1 cellular context compared by ENCODE assay signal in genomic region chr3:172710709-172711456, GRCh38.
TF ChIP-seq lines count a peak whose summit lies in the region.

A gene with protein sequence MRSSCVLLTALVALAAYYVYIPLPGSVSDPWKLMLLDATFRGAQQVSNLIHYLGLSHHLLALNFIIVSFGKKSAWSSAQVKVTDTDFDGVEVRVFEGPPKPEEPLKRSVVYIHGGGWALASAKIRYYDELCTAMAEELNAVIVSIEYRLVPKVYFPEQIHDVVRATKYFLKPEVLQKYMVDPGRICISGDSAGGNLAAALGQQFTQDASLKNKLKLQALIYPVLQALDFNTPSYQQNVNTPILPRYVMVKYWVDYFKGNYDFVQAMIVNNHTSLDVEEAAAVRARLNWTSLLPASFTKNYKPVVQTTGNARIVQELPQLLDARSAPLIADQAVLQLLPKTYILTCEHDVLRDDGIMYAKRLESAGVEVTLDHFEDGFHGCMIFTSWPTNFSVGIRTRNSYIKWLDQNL (minus strand): TSS chr3:172711067. CDS start chr3:172710984, 83 bp downstream.

TF ChIP-seq in H1, 55 proteins besides CTCF, POLR2A, EP300 and RAD21 (continued from another document):
- TF ChIP-seq, protein P1, sequence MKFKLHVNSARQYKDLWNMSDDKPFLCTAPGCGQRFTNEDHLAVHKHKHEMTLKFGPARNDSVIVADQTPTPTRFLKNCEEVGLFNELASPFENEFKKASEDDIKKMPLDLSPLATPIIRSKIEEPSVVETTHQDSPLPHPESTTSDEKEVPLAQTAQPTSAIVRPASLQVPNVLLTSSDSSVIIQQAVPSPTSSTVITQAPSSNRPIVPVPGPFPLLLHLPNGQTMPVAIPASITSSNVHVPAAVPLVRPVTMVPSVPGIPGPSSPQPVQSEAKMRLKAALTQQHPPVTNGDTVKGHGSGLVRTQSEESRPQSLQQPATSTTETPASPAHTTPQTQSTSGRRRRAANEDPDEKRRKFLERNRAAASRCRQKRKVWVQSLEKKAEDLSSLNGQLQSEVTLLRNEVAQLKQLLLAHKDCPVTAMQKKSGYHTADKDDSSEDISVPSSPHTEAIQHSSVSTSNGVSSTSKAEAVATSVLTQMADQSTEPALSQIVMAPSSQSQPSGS (IDR thresholded peaks at IDR 0.05; ENCODE audit: low read length) = no peak
- TF ChIP-seq ASH2L (IDR thresholded peaks at IDR 0.05; ENCODE audit: low read length) (peak; percentile 95), RXRA (IDR thresholded peaks at IDR 0.05; ENCODE audit: insufficient read depth, low read depth, low read length) (no peak), RFX5 (IDR thresholded peaks at IDR 0.05; ENCODE audit: borderline replicate concordance, low read depth, low read length) (no peak), E2F6 (IDR thresholded peaks at IDR 0.05) (0 out of 2 replicates have a peak, but pooled peaks have one; percentile 37), POLR2AphosphoS5 (IDR thresholded peaks at IDR 0.05; ENCODE audit: low read depth, low read length) (peak; percentile 67), SP1 (IDR thresholded peaks at IDR 0.05; ENCODE audit: low read depth, low read length) (no peak; the same call in 1 of the 2 replicates), RNF2 (IDR thresholded peaks at IDR 0.05; ENCODE audit: borderline replicate concordance, low read depth, low read length, missing control alignments, poor library complexity, severe bottlenecking) (no peak), NRF1 (IDR thresholded peaks at IDR 0.05; ENCODE audit: low read depth, low read length) (no peak), BACH1 (IDR thresholded peaks at IDR 0.05; ENCODE audit: low read length) (no peak), TEAD4 (IDR thresholded peaks at IDR 0.05; ENCODE audit: low read depth, low read length) (0 out of 2 replicates have a peak, but pooled peaks have one; percentile 21), BCL11A (IDR thresholded peaks at IDR 0.05; ENCODE audit: low read depth in 2 of 2, low read length in 2 of 2) (no peak), CEBPB (IDR thresholded peaks at IDR 0.05; ENCODE audit: low read depth, low read length) (peak; percentile 95), SAP30 (IDR thresholded peaks at IDR 0.05; ENCODE audit: insufficient read depth, insufficient replicate concordance, low read length) (peak; percentile 22), KDM5A (IDR thresholded peaks at IDR 0.05; ENCODE audit: low read length) (no peak), CTBP2 (IDR thresholded peaks at IDR 0.05; ENCODE audit: borderline replicate concordance, insufficient read depth, insufficient read length, low read length) (peak; percentile 56), TCF12 (IDR thresholded peaks at IDR 0.05; ENCODE audit: low read depth, low read length) (no peak), ZNF274 (IDR thresholded peaks at IDR 0.05; ENCODE audit: borderline replicate concordance, extremely low read depth, low read length) (no peak), JUND (IDR thresholded peaks at IDR 0.05; ENCODE audit: low read length) (0 out of 2 replicates have a peak, but pooled peaks have one; percentile 10), SP2 (IDR thresholded peaks at IDR 0.05; ENCODE audit: low read length) (no peak), KDM1A (IDR thresholded peaks at IDR 0.05; ENCODE audit: borderline replicate concordance, low read length) (no peak), BRCA1 (IDR thresholded peaks at IDR 0.05; ENCODE audit: low read depth, low read length) (no peak), RBBP5 (IDR thresholded peaks at IDR 0.05; ENCODE audit: borderline replicate concordance, low read depth, low read length) (peak; percentile 78), CHD1 (IDR thresholded peaks at IDR 0.05; ENCODE audit: low read depth, low read length) (no peak), CBX5 (IDR thresholded peaks at IDR 0.05; ENCODE audit: low read depth, low read length) (no peak), GTF2F1 (IDR thresholded peaks at IDR 0.05; ENCODE audit: borderline replicate concordance, low read depth, low read length) (no peak), PHF8 (conservative IDR thresholded peaks at IDR 0.05; ENCODE audit: low read depth, low read length) (peak; percentile 63; the same call in 1 of the 2 replicates), MAX (IDR thresholded peaks at IDR 0.05) (peak; percentile 56), EGR1 (IDR thresholded peaks at IDR 0.05; ENCODE audit: borderline replicate concordance, low read depth, low read length) (peak; percentile 12; the same call in 1 of the 2 replicates), SIRT6 (IDR thresholded peaks at IDR 0.05; ENCODE audit: low read length) (no peak), FOSL1 (IDR thresholded peaks at IDR 0.05; ENCODE audit: insufficient read depth, low read depth, low read length) (no peak), SIN3A (conservative IDR thresholded peaks at IDR 0.05 in 1 of 2, IDR thresholded peaks at IDR 0.05 in 1 of 2; ENCODE audit: low read depth in 1 of 2, low read length in 2 of 2) (peak; percentile 54 to 75; a peak in 1 of 4 replicates), EZH2 (IDR thresholded peaks at IDR 0.05; ENCODE audit: low read depth, low read length, severe bottlenecking) (no peak), TAF1 (IDR thresholded peaks at IDR 0.05; ENCODE audit: low read depth, low read length) (peak; percentile 79), POU5F1 (IDR thresholded peaks at IDR 0.05; ENCODE audit: low read depth, low read length) (no peak), SRF (IDR thresholded peaks at IDR 0.05; ENCODE audit: low read depth, low read length) (no peak), SUZ12 (IDR thresholded peaks at IDR 0.05; ENCODE audit: low read length) (no peak), MAFK (IDR thresholded peaks at IDR 0.05; ENCODE audit: low read depth, low read length) (no peak)
- TF ChIP-seq, protein P2, sequence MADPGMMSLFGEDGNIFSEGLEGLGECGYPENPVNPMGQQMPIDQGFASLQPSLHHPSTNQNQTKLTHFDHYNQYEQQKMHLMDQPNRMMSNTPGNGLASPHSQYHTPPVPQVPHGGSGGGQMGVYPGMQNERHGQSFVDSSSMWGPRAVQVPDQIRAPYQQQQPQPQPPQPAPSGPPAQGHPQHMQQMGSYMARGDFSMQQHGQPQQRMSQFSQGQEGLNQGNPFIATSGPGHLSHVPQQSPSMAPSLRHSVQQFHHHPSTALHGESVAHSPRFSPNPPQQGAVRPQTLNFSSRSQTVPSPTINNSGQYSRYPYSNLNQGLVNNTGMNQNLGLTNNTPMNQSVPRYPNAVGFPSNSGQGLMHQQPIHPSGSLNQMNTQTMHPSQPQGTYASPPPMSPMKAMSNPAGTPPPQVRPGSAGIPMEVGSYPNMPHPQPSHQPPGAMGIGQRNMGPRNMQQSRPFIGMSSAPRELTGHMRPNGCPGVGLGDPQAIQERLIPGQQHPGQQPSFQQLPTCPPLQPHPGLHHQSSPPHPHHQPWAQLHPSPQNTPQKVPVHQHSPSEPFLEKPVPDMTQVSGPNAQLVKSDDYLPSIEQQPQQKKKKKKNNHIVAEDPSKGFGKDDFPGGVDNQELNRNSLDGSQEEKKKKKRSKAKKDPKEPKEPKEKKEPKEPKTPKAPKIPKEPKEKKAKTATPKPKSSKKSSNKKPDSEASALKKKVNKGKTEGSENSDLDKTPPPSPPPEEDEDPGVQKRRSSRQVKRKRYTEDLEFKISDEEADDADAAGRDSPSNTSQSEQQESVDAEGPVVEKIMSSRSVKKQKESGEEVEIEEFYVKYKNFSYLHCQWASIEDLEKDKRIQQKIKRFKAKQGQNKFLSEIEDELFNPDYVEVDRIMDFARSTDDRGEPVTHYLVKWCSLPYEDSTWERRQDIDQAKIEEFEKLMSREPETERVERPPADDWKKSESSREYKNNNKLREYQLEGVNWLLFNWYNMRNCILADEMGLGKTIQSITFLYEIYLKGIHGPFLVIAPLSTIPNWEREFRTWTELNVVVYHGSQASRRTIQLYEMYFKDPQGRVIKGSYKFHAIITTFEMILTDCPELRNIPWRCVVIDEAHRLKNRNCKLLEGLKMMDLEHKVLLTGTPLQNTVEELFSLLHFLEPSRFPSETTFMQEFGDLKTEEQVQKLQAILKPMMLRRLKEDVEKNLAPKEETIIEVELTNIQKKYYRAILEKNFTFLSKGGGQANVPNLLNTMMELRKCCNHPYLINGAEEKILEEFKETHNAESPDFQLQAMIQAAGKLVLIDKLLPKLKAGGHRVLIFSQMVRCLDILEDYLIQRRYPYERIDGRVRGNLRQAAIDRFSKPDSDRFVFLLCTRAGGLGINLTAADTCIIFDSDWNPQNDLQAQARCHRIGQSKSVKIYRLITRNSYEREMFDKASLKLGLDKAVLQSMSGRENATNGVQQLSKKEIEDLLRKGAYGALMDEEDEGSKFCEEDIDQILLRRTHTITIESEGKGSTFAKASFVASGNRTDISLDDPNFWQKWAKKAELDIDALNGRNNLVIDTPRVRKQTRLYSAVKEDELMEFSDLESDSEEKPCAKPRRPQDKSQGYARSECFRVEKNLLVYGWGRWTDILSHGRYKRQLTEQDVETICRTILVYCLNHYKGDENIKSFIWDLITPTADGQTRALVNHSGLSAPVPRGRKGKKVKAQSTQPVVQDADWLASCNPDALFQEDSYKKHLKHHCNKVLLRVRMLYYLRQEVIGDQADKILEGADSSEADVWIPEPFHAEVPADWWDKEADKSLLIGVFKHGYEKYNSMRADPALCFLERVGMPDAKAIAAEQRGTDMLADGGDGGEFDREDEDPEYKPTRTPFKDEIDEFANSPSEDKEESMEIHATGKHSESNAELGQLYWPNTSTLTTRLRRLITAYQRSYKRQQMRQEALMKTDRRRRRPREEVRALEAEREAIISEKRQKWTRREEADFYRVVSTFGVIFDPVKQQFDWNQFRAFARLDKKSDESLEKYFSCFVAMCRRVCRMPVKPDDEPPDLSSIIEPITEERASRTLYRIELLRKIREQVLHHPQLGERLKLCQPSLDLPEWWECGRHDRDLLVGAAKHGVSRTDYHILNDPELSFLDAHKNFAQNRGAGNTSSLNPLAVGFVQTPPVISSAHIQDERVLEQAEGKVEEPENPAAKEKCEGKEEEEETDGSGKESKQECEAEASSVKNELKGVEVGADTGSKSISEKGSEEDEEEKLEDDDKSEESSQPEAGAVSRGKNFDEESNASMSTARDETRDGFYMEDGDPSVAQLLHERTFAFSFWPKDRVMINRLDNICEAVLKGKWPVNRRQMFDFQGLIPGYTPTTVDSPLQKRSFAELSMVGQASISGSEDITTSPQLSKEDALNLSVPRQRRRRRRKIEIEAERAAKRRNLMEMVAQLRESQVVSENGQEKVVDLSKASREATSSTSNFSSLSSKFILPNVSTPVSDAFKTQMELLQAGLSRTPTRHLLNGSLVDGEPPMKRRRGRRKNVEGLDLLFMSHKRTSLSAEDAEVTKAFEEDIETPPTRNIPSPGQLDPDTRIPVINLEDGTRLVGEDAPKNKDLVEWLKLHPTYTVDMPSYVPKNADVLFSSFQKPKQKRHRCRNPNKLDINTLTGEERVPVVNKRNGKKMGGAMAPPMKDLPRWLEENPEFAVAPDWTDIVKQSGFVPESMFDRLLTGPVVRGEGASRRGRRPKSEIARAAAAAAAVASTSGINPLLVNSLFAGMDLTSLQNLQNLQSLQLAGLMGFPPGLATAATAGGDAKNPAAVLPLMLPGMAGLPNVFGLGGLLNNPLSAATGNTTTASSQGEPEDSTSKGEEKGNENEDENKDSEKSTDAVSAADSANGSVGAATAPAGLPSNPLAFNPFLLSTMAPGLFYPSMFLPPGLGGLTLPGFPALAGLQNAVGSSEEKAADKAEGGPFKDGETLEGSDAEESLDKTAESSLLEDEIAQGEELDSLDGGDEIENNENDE (IDR thresholded peaks at IDR 0.05; ENCODE audit: insufficient replicate concordance, low read length) = no peak
- TF ChIP-seq, protein P3, sequence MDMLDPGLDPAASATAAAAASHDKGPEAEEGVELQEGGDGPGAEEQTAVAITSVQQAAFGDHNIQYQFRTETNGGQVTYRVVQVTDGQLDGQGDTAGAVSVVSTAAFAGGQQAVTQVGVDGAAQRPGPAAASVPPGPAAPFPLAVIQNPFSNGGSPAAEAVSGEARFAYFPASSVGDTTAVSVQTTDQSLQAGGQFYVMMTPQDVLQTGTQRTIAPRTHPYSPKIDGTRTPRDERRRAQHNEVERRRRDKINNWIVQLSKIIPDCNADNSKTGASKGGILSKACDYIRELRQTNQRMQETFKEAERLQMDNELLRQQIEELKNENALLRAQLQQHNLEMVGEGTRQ (IDR thresholded peaks at IDR 0.05; ENCODE audit: low read length) = no peak
TF ChIP-seq in H1: peak in this region for 20.
